Comparison of ENCODE assay signal across 19 cellular contexts in genomic region chr6:111743318-111743717, GRCh38.
DNase-seq lines count a peak whose midpoint lies in the region; ATAC-seq lines count a peak whose summit lies in the region.
"Had no signal": no experiment of that assay in that cellular context is flagged by ENCODE, and none has a peak within 500 bp of the region (broad histone marks: within the 10 kb centered on the region; RNA-seq: fewer than 3 reads in every experiment).

No MANE protein-coding gene starts in this region.

- H3K36me3 Mint-ChIP-seq in activated naive CD4-positive, alpha-beta T cell treated with anti-CD3 and anti-CD28 coated beads, Interleukin-2, amount 50 U/mL, for 24 hours = peaks cover 37% of the 10 kb centered on the region
- peaks cover 81% of the 10 kb centered on the region for H3K36me3 Mint-ChIP-seq in central memory CD8-positive, alpha-beta T cell (ENCODE audit: insufficient read depth)

- H3K27me3 Mint-ChIP-seq in activated naive CD4-positive, alpha-beta T cell treated with anti-CD3 and anti-CD28 coated beads, Interleukin-2, amount 50 U/mL, for 24 hours = no peaks in the 10 kb centered on the region
- no peaks in the 10 kb centered on the region for H3K27me3 Mint-ChIP-seq in central memory CD8-positive, alpha-beta T cell

- no peaks in the 10 kb centered on the region for H3K9me3 Mint-ChIP-seq in activated naive CD4-positive, alpha-beta T cell treated with anti-CD3 and anti-CD28 coated beads, Interleukin-2, amount 50 U/mL, for 24 hours
- no peaks in the 10 kb centered on the region for H3K9me3 Mint-ChIP-seq in central memory CD8-positive, alpha-beta T cell
- H3K9me3 Mint-ChIP-seq: nephron progenitor cell had no signal

- ATAC-seq in central memory CD8-positive, alpha-beta T cell (replicated peaks; ENCODE audit: extremely low read depth, poor library complexity, severe bottlenecking) = no peak
- ATAC-seq in HG03139 (IDR thresholded peaks at IDR 0.05; ENCODE audit: unreplicated experiment) = no peak
- ATAC-seq: foreskin keratinocyte, PC-3 had no signal

- H3K4me3 Mint-ChIP-seq in activated naive CD4-positive, alpha-beta T cell treated with anti-CD3 and anti-CD28 coated beads, Interleukin-2, amount 50 U/mL, for 24 hours = no peak overlapping the region
- H3K4me3 Mint-ChIP-seq in central memory CD8-positive, alpha-beta T cell = peak overlapping the region; percentile 62
- H3K4me3 Mint-ChIP-seq: nephron progenitor cell had no signal

- peak overlapping the region; percentile 21 for H3K27ac Mint-ChIP-seq in activated naive CD4-positive, alpha-beta T cell treated with anti-CD3 and anti-CD28 coated beads, Interleukin-2, amount 50 U/mL, for 24 hours
- H3K27ac Mint-ChIP-seq in central memory CD8-positive, alpha-beta T cell (ENCODE audit: low read depth) = peak overlapping the region; percentile 89
- H3K27ac Mint-ChIP-seq: nephron progenitor cell had no signal

- peaks cover 100% of the 10 kb centered on the region for H3K4me1 Mint-ChIP-seq in activated naive CD4-positive, alpha-beta T cell treated with anti-CD3 and anti-CD28 coated beads, Interleukin-2, amount 50 U/mL, for 24 hours
- H3K4me1 Mint-ChIP-seq in central memory CD8-positive, alpha-beta T cell = peaks cover 99% of the 10 kb centered on the region

- DNase-seq in activated naive CD4-positive, alpha-beta T cell treated with anti-CD3 and anti-CD28 coated beads, Interleukin-2, amount 50 U/mL, for 16 hours = no peak
- no peak for DNase-seq in central memory CD8-positive, alpha-beta T cell (ENCODE audit: low spot score in 2 of 2)
- peak; percentile 45 for DNase-seq in medulla oblongata (ENCODE audit: extremely low spot score)
- peak in 4 of 49 donors; percentile 12 to 45 (median 15) for DNase-seq in substantia nigra (lab: John Stamatoyannopoulos, UW)
- no peak for DNase-seq in kidney tubule cell (ENCODE audit: low spot score)
- no peak for DNase-seq in NCI-H82 treated with DMSO at 0.1 percent for 48 hours (lab: John Stamatoyannopoulos, UW; ENCODE audit: unreplicated experiment)
- DNase-seq: activated CD4-positive, alpha-beta T cell treated with anti-CD3 and anti-CD28 coated beads, Interleukin-2, amount 50 U/mL, for 4 hours; foreskin keratinocyte; KBM-7; NCI-H1105; NCI-H2107; NCI-H748 treated with DMSO at 0.1 percent for 48 hours; nephron progenitor cell; PC-3; SK-N-SH; stimulated activated CD4-positive, alpha-beta T cell treated with anti-CD3 and anti-CD28 coated beads, Interleukin-15, amount 100 ng/mL, for 24 hours; stimulated activated naive CD4-positive, alpha-beta T cell treated with Interleukin-2 at 50 U/mL for 16 hours had no signal

- H3K27ac ChIP-seq in substantia nigra (ENCODE audit: low read depth, low read length, poor library complexity, severe bottlenecking) = peak overlapping the region; percentile 80
- H3K27ac ChIP-seq: foreskin keratinocyte had no signal
